16 cellular contexts compared by ENCODE assay signal in the genomic region with DNA sequence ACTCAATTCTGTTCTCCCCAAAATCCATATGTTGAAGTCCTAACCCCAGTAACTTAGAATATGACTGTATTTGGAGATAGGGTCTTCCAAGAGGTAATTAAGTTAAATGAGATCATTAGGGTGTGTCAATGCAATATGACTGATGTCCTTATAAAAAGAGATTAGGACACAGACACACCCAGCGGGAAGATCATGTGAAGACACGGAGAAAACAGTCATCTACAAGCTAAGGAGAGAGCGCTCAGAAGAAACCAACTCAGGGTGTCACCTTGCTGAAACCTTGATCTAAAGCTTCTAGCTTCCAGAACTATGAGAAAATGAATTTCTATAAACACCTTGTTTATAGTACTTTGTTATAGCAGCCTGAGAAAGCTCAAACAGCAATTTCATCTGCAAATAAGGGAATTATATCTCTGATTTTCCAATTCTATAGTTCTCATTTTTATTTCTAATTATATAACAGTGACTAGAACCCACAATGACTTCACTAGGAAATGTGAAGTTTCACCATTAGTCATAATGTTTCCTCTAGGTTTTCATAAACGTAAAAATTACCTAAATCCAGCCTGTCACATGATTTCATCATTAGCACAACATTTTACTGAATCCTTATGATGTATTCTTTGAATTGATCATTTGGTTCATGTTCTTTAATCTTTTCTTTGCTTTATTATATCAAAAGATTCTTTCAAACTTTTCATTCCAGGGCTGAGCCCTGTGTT.
DNase-seq lines count a peak whose midpoint lies in the region; ATAC-seq and TF ChIP-seq lines count a peak whose summit lies in the region.
"Had no signal": no experiment of that assay in that cellular context is flagged by ENCODE, and none has a peak within 500 bp of the region (broad histone marks: within the 10 kb centered on the region; RNA-seq: fewer than 3 reads in every experiment).

No MANE protein-coding gene starts in this region.

- H3K4me3 Mint-ChIP-seq in chondrocyte (ENCODE audit: unreplicated experiment): no peak overlapping the region
- H3K4me3 Mint-ChIP-seq in activated T-helper 1 cell treated with anti-CD3 and anti-CD28 coated beads, Interleukin-12 subunit alpha, Interleukin-12 subunit beta, Interleukin-2, Interleukin-4 antibody, amounts not matched to agents 30 ng/mL and 10 ng/mL and 1 ng/mL, durations not matched to agents 14 hours and 24 hours and 36 hours: no peak overlapping the region
- H3K4me3 Mint-ChIP-seq: IgD-negative memory B cell, nephron had no signal

- no peaks in the 10 kb centered on the region for H3K27me3 Mint-ChIP-seq in chondrocyte (ENCODE audit: low read depth)
- peaks cover 8% of the 10 kb centered on the region for H3K27me3 Mint-ChIP-seq in activated T-helper 1 cell treated with anti-CD3 and anti-CD28 coated beads, Interleukin-12 subunit alpha, Interleukin-12 subunit beta, Interleukin-2, Interleukin-4 antibody, amounts not matched to agents 30 ng/mL and 10 ng/mL and 1 ng/mL, durations not matched to agents 14 hours and 24 hours and 36 hours (ENCODE audit: insufficient read depth)

- H3K4me1 Mint-ChIP-seq in chondrocyte (ENCODE audit: low read depth): peaks cover 12% of the 10 kb centered on the region
- H3K4me1 Mint-ChIP-seq in activated T-helper 1 cell treated with anti-CD3 and anti-CD28 coated beads, Interleukin-12 subunit alpha, Interleukin-12 subunit beta, Interleukin-2, Interleukin-4 antibody, amounts not matched to agents 30 ng/mL and 10 ng/mL and 1 ng/mL, durations not matched to agents 14 hours and 24 hours and 36 hours (ENCODE audit: low read depth): no peaks in the 10 kb centered on the region
- H3K4me1 Mint-ChIP-seq: IgD-negative memory B cell, nephron had no signal

- peaks cover 3% of the 10 kb centered on the region for H3K9me3 Mint-ChIP-seq in chondrocyte (ENCODE audit: low read depth)
- no peaks in the 10 kb centered on the region for H3K9me3 Mint-ChIP-seq in activated T-helper 1 cell treated with anti-CD3 and anti-CD28 coated beads, Interleukin-12 subunit alpha, Interleukin-12 subunit beta, Interleukin-2, Interleukin-4 antibody, amounts not matched to agents 30 ng/mL and 10 ng/mL and 1 ng/mL, durations not matched to agents 14 hours and 24 hours and 36 hours
- H3K9me3 Mint-ChIP-seq: nephron had no signal

- ATAC-seq in GM18870 (IDR thresholded peaks at IDR 0.05; ENCODE audit: unreplicated experiment) (peak; percentile 80), HG03442 (IDR thresholded peaks at IDR 0.05; ENCODE audit: unreplicated experiment) (peak; percentile 58)
- ATAC-seq: left colon had no signal

- intact Hi-C loops in activated T-helper 1 cell treated with anti-CD3 and anti-CD28 coated beads, Interleukin-12 subunit alpha, Interleukin-12 subunit beta, Interleukin-2, Interleukin-4 antibody, amounts not matched to agents 30 ng/mL and 10 ng/mL and 1 ng/mL, durations not matched to agents 14 hours and 24 hours and 36 hours (cut with micrococcal nuclease): loop anchor here (2.0 kb wide), 1 partner anchor 85 kb away; no protein-coding TSS in a partner anchor

- TF ChIP-seq CTCF in chondrocyte (IDR thresholded peaks at IDR 0.05): no peak

- H3K36me3 Mint-ChIP-seq in chondrocyte (ENCODE audit: low read depth): no peaks in the 10 kb centered on the region
- no peaks in the 10 kb centered on the region for H3K36me3 Mint-ChIP-seq in activated T-helper 1 cell treated with anti-CD3 and anti-CD28 coated beads, Interleukin-12 subunit alpha, Interleukin-12 subunit beta, Interleukin-2, Interleukin-4 antibody, amounts not matched to agents 30 ng/mL and 10 ng/mL and 1 ng/mL, durations not matched to agents 14 hours and 24 hours and 36 hours (ENCODE audit: low read depth)
- H3K36me3 Mint-ChIP-seq: IgD-negative memory B cell had no signal

- H3K4me3 ChIP-seq in skeletal muscle cell (ENCODE audit: low read depth, low read length): no peak overlapping the region
- H3K4me3 ChIP-seq: ascending aorta, testis had no signal

- no peak for DNase-seq in chondrocyte (ENCODE audit: low spot score)
- peak; percentile 24 for DNase-seq in skeletal muscle cell (ENCODE audit: low read depth)
- no peak for DNase-seq in COLO829 (ENCODE audit: low spot score)
- DNase-seq in SK-N-DZ (ENCODE audit: low spot score): no peak
- DNase-seq in activated T-helper 1 cell treated with anti-CD3 and anti-CD28 coated beads, Interleukin-12 subunit alpha, Interleukin-12 subunit beta, Interleukin-2, Interleukin-4 antibody, amounts not matched to agents 30 ng/mL and 10 ng/mL and 1 ng/mL, durations not matched to agents 14 hours and 24 hours and 36 hours (ENCODE audit: low spot score): no peak
- DNase-seq: effector CD8-positive, alpha-beta T cell; left colon; NCI-H69; SHP77 treated with DMSO at 0.1 percent for 48 hours; small intestine; testis had no signal

- peak overlapping the region; percentile 14 for H3K27ac Mint-ChIP-seq in chondrocyte (ENCODE audit: unreplicated experiment)
- H3K27ac Mint-ChIP-seq in activated T-helper 1 cell treated with anti-CD3 and anti-CD28 coated beads, Interleukin-12 subunit alpha, Interleukin-12 subunit beta, Interleukin-2, Interleukin-4 antibody, amounts not matched to agents 30 ng/mL and 10 ng/mL and 1 ng/mL, durations not matched to agents 14 hours and 24 hours and 36 hours: no peak overlapping the region
- H3K27ac Mint-ChIP-seq: IgD-negative memory B cell, nephron had no signal
